ENCODE assay signal across 15 cellular contexts in the genomic region with DNA sequence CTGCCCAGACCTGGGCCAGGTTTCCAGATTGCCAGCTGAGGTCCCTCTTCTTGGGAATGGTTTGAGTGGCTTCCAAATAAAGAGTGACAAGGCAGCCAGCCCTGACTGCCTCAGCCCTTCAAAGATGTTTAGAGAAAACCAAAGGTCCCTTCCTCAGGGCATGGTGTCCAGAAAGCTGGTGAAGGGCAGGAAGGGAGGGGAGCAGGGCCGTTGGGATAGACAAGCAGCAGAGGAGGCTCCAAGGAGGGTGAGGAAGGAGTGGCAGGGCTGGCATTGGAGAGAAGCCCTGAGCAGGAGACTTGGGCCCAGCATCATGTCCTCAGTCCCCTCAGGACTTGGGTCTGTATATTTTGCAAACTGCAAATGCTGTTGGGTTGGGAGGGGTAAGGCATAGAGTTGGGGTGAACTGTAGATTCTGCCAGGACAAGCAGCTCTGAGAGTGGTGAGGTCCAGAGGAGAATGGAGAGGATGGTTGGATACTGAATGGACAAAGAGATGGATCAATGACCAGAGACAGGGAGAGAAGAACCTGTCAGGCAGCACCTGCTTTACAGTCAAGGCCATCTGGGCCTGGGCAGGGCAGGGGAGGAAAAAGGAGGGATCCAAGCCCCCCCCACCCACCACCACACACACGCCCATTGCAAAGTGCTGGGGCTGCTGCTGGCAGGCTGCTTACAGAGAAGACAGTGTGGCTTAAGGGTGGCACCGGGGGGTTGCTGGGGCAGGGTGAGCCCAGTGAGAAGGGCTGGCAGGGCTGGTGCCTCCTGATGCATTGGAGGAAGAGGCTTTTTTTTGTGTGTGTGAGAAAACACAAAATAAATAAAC. TPM values are rescaled to one million over a fixed set of nuclear protein-coding genes. Genes with fewer than 3 reads are reported as not detected.
A peak's percentile ranks its signal among the peaks of the same experiment; 100 is the strongest.
DNase-seq lines count a peak whose midpoint lies in the region; ATAC-seq and TF ChIP-seq lines count a peak whose summit lies in the region.
"Had no signal": no experiment of that assay in that cellular context is flagged by ENCODE, and none has a peak within 500 bp of the region (broad histone marks: within the 10 kb centered on the region; RNA-seq: fewer than 3 reads in every experiment).

No MANE protein-coding gene starts in this region.

- H3K4me2 ChIP-seq in Karpas-422 (ENCODE audit: low read depth, low read length, poor library complexity, severe bottlenecking), result peak overlapping the region; percentile 16
- H3K4me2 ChIP-seq: A549, KMS-11 had no signal

- peaks cover 25% of the 10 kb centered on the region for H3K4me1 Mint-ChIP-seq in glutamatergic neuron (ENCODE audit: low read depth, unreplicated experiment)
- H3K4me1 Mint-ChIP-seq in stimulated activated memory B cell treated with anti-CD40 and anti-IgM and Interleukin-4, amounts not matched to agents 10 μg/mL and 1 μg/mL and 100 μg/mL, for 72 hours, result peaks cover 13% of the 10 kb centered on the region

- no peaks in the 10 kb centered on the region; the same call in none of the 2 replicates for H4K20me1 ChIP-seq in Karpas-422 (ENCODE audit: insufficient read depth, low read depth, low read length)

- peaks cover 16% of the 10 kb centered on the region for H3K9me3 Mint-ChIP-seq in glutamatergic neuron (ENCODE audit: unreplicated experiment)
- H3K9me3 Mint-ChIP-seq in stimulated activated memory B cell treated with anti-CD40 and anti-IgM and Interleukin-4, amounts not matched to agents 10 μg/mL and 1 μg/mL and 100 μg/mL, for 72 hours, result no peaks in the 10 kb centered on the region

- H3K36me3 ChIP-seq in Karpas-422 (ENCODE audit: insufficient read depth, low read length), result peaks cover 14% of the 10 kb centered on the region

- peaks cover 16% of the 10 kb centered on the region for H3K27me3 Mint-ChIP-seq in glutamatergic neuron (ENCODE audit: unreplicated experiment)
- no peaks in the 10 kb centered on the region for H3K27me3 Mint-ChIP-seq in stimulated activated memory B cell treated with anti-CD40 and anti-IgM and Interleukin-4, amounts not matched to agents 10 μg/mL and 1 μg/mL and 100 μg/mL, for 72 hours

- H3K27me3 ChIP-seq in Karpas-422 (ENCODE audit: low read length), result no peaks in the 10 kb centered on the region

- H3K27ac ChIP-seq in Karpas-422 (ENCODE audit: low read length), result peak overlapping the region; percentile 78
- H3K27ac ChIP-seq: A549, KMS-11 had no signal

- H2AFZ ChIP-seq in Karpas-422 (ENCODE audit: low read length), result no peak overlapping the region

- H3K4me3 Mint-ChIP-seq in glutamatergic neuron (ENCODE audit: unreplicated experiment), result peak overlapping the region; percentile 39
- no peak overlapping the region for H3K4me3 Mint-ChIP-seq in stimulated activated memory B cell treated with anti-CD40 and anti-IgM and Interleukin-4, amounts not matched to agents 10 μg/mL and 1 μg/mL and 100 μg/mL, for 72 hours

- H3K9me3 ChIP-seq in Karpas-422 (ENCODE audit: low read length), result no peaks in the 10 kb centered on the region
- H3K9me3 ChIP-seq: A549 had no signal

- no peak for TF ChIP-seq CTCF in glutamatergic neuron (IDR thresholded peaks at IDR 0.05; ENCODE audit: partially characterized antibody, unreplicated experiment)

- peak; percentile 34 for DNase-seq in activated effector memory CD4-positive, alpha-beta T cell treated with anti-CD3 and anti-CD28 coated beads, Interleukin-2, amount 50 U/mL, for 16 hours
- DNase-seq in activated effector memory CD4-positive, alpha-beta T cell treated with Interleukin-2 at 50 U/mL for 16 hours, result no peak
- DNase-seq in Karpas-422, result no peak
- no peak for DNase-seq in glutamatergic neuron
- DNase-seq in kidney tubule cell (ENCODE audit: low spot score), result no peak
- DNase-seq in mesenteric fat pad (ENCODE audit: low spot score), result no peak
- no peak for DNase-seq in COLO829 (ENCODE audit: low spot score)
- DNase-seq: Calu3, DMS79 treated with DMSO at 0.1 percent for 48 hours, NCI-H1417 treated with DMSO at 0.1 percent for 48 hours, NCI-H2029 treated with DMSO at 0.1 percent for 48 hours, NCI-H524 had no signal

- no peaks in the 10 kb centered on the region for H3K36me3 Mint-ChIP-seq in glutamatergic neuron (ENCODE audit: unreplicated experiment)
- peaks cover 16% of the 10 kb centered on the region for H3K36me3 Mint-ChIP-seq in stimulated activated memory B cell treated with anti-CD40 and anti-IgM and Interleukin-4, amounts not matched to agents 10 μg/mL and 1 μg/mL and 100 μg/mL, for 72 hours

- H3K4me3 ChIP-seq in Karpas-422 (ENCODE audit: low read length), result no peak overlapping the region
- H3K4me3 ChIP-seq: A549 had no signal

- peak overlapping the region; percentile 62 for H3K27ac Mint-ChIP-seq in glutamatergic neuron (ENCODE audit: unreplicated experiment)
- peak overlapping the region; percentile 11 for H3K27ac Mint-ChIP-seq in stimulated activated memory B cell treated with anti-CD40 and anti-IgM and Interleukin-4, amounts not matched to agents 10 μg/mL and 1 μg/mL and 100 μg/mL, for 72 hours

- peaks cover 67% of the 10 kb centered on the region for H3K4me1 ChIP-seq in Karpas-422 (ENCODE audit: low read length)
- H3K4me1 ChIP-seq: A549 had no signal

- ATAC-seq in stimulated activated memory B cell treated with anti-CD40 and anti-IgM and Interleukin-4, amounts not matched to agents 10 μg/mL and 1 μg/mL and 100 μg/mL, for 72 hours, result peak; percentile 24
- ATAC-seq: A549 had no signal

- no peaks in the 10 kb centered on the region for H3K79me2 ChIP-seq in Karpas-422 (ENCODE audit: low read length)

- H3K9ac ChIP-seq in Karpas-422 (ENCODE audit: low read length), result peak overlapping the region; percentile 39; the same call in 1 of the 2 replicates
- H3K9ac ChIP-seq: KMS-11 had no signal

- H3K9me2 ChIP-seq in Karpas-422 (replicated peaks; ENCODE audit: insufficient read depth, low read length), result no peaks in the 10 kb centered on the region

RNA-seq across cellular contexts. Expression of a gene that starts 5.5 kb away (rescaled TPM):
- total RNA-seq in Karpas-422 (2014; rRNA removed; shearing (Covaris generic); ENCODE audit: low replicate concordance), result 15.4 and 16.3 TPM in 2 replicates
- total RNA-seq in glutamatergic neuron (ENCODE audit: unreplicated experiment) (6.4 TPM), mesenteric fat pad (6.4 TPM)

RNA-seq across cellular contexts. Expression of a gene that starts 33.2 kb away (rescaled TPM):
- 23.7 and 33.6 TPM in 2 replicates for total RNA-seq in Karpas-422 (2014; rRNA removed; shearing (Covaris generic); ENCODE audit: low replicate concordance)
- total RNA-seq in glutamatergic neuron (ENCODE audit: unreplicated experiment), result 31.8 TPM
- 18.6 TPM for total RNA-seq in mesenteric fat pad
